ENCODE assay signal across 1 cellular context in the genomic region with DNA sequence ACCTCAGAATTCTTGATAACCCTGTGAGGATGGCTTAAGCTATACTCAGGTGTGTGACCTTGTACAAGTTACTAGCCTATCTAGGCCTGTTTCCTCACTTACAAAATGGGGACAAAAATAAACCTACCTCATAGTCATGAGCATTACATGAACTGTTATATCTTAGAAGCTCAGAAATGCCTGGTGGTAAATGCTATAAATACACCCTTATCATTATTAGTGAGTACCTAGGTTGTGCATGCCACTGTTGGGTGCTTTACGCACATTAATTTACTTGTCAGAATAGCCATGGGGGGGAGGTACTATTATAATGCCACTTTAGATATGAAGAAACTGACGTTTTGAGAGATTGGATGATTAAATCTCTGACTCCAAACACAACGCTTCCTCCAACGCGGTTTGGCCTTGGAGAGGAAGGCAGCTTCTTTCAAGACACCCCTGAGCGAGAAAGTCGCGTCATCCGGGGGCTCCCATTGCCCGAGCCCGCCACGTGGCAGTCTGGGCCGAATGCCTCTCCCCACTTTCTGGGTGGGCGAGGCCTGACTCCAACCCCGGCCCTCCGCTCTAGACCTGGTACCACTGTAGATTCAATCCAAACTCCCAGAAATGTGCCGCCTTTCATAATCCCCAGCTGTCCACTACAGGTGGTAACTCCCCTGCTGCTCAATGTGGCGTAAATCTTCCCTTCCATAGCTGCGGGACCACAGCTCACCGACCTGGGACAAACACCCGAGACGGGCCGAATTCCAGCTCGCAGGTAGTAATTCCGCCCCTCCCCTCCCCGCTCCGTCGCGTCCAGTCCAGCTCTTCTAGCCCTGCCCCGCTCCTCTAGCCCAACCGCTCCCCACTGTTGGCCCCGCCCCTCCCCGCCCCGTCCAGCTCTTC.
TF ChIP-seq lines count a peak whose summit lies in the region.

No MANE protein-coding gene starts in this region.

TF ChIP-seq in K562, 482 proteins besides CTCF, POLR2A, EP300 and RAD21 (continued from another document and continues in another):
- peak; percentile 59 for TF ChIP-seq CREB3 (tag; conservative IDR thresholded peaks at IDR 0.05; ENCODE audit: low read depth)
- peak; percentile 68 for TF ChIP-seq NBN (IDR thresholded peaks at IDR 0.05; ENCODE audit: low read depth)
- peak; percentile 63 for TF ChIP-seq KLF13 (tag; IDR thresholded peaks at IDR 0.05; ENCODE audit: borderline replicate concordance, low read depth)
- no peak for TF ChIP-seq ZNF436 (CRISPR knock-in tag; IDR thresholded peaks at IDR 0.05)
- no peak for TF ChIP-seq FOS (IDR thresholded peaks at IDR 0.05; ENCODE audit: extremely low read depth, insufficient read length)
- no peak for TF ChIP-seq ZNF133 (CRISPR knock-in tag; IDR thresholded peaks at IDR 0.05)
- 0 out of 2 replicates have a peak, but pooled peaks have one; percentile 1 for TF ChIP-seq ELF1 (tag; IDR thresholded peaks at IDR 0.05)
- peak; percentile 58; the same call in 1 of the 2 replicates for TF ChIP-seq SMAD4 (CRISPR knock-in tag; conservative IDR thresholded peaks at IDR 0.05)
- TF ChIP-seq TFAM (CRISPR knock-in tag; conservative IDR thresholded peaks at IDR 0.05) = no peak
- no peak for TF ChIP-seq NONO (IDR thresholded peaks at IDR 0.05; ENCODE audit: low read depth in 2 of 2, low read length in 1 of 2)
- no peak for TF ChIP-seq ARNT (IDR thresholded peaks at IDR 0.05)
- TF ChIP-seq ZBTB9 (CRISPR knock-in tag; IDR thresholded peaks at IDR 0.05) = peak; percentile 76
- no peak for TF ChIP-seq CHD4 (IDR thresholded peaks at IDR 0.05; ENCODE audit: insufficient read depth, insufficient replicate concordance, low read depth, low read length, poor library complexity, severe bottlenecking)
- TF ChIP-seq ARID1B (IDR thresholded peaks at IDR 0.05) = peak; percentile 42; the same call in 1 of the 2 replicates
- 0 out of 2 replicates have a peak, but pooled peaks have one; percentile 27 for TF ChIP-seq ZSCAN32 (CRISPR knock-in tag; IDR thresholded peaks at IDR 0.05)
- no peak for TF ChIP-seq ARHGAP35 (IDR thresholded peaks at IDR 0.05; ENCODE audit: partially characterized antibody)
- TF ChIP-seq ZNF41 (CRISPR knock-in tag; conservative IDR thresholded peaks at IDR 0.05) = no peak
- TF ChIP-seq ZNF445 (CRISPR knock-in tag; IDR thresholded peaks at IDR 0.05; ENCODE audit: low read depth) = no peak
- peak; percentile 63; the same call in 1 of the 2 replicates for TF ChIP-seq ZEB2 (IDR thresholded peaks at IDR 0.05)
- TF ChIP-seq POLR2G (IDR thresholded peaks at IDR 0.05; ENCODE audit: low read depth, low read length) = peak; percentile 67
- no peak for TF ChIP-seq BRD4 (IDR thresholded peaks at IDR 0.05)
- peak; percentile 11; the same call in 1 of the 2 replicates for TF ChIP-seq HMGXB4 (CRISPR knock-in tag; IDR thresholded peaks at IDR 0.05)
- TF ChIP-seq MLLT1 (IDR thresholded peaks at IDR 0.05) = peak in 1 of 2 experiments; percentile 5; a peak in 1 of 4 replicates
- TF ChIP-seq BRCA1 (IDR thresholded peaks at IDR 0.05) = no peak
- peak; percentile 35; the same call in 1 of the 2 replicates for TF ChIP-seq BRCA1 (CRISPR knock-in tag; IDR thresholded peaks at IDR 0.05)
- no peak for TF ChIP-seq STAG1 (CRISPR knock-in tag; IDR thresholded peaks at IDR 0.05; ENCODE audit: borderline replicate concordance)
- 0 out of 2 replicates have a peak, but pooled peaks have one; percentile 54 for TF ChIP-seq ZNF431 (CRISPR knock-in tag; IDR thresholded peaks at IDR 0.05)
- no peak for TF ChIP-seq BCL6 (CRISPR knock-in tag; IDR thresholded peaks at IDR 0.05)
- TF ChIP-seq NKRF (IDR thresholded peaks at IDR 0.05; ENCODE audit: borderline replicate concordance) = peak; percentile 80; the same call in 1 of the 2 replicates
- TF ChIP-seq ZNF232 (CRISPR knock-in tag; IDR thresholded peaks at IDR 0.05) = peak; percentile 79; the same call in 1 of the 2 replicates
- TF ChIP-seq PCBP1 (IDR thresholded peaks at IDR 0.05; ENCODE audit: low read depth, low read length, poor library complexity, severe bottlenecking) = peak; percentile 60
- TF ChIP-seq NCOA1 (IDR thresholded peaks at IDR 0.05; ENCODE audit: low read depth) = no peak
- TF ChIP-seq, protein P1, sequence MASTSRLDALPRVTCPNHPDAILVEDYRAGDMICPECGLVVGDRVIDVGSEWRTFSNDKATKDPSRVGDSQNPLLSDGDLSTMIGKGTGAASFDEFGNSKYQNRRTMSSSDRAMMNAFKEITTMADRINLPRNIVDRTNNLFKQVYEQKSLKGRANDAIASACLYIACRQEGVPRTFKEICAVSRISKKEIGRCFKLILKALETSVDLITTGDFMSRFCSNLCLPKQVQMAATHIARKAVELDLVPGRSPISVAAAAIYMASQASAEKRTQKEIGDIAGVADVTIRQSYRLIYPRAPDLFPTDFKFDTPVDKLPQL (IDR thresholded peaks at IDR 0.05; ENCODE audit: extremely low read depth, insufficient read length) = no peak
- no peak for TF ChIP-seq POU5F1 (IDR thresholded peaks at IDR 0.05; ENCODE audit: borderline replicate concordance, low read depth, low read length, partially characterized antibody)
- TF ChIP-seq SAP30 (IDR thresholded peaks at IDR 0.05; ENCODE audit: borderline replicate concordance, insufficient read depth, low read depth, low read length, poor library complexity, severe bottlenecking) = peak; percentile 62
- peak; percentile 42 for TF ChIP-seq TAF7 (tag; IDR thresholded peaks at IDR 0.05)
- TF ChIP-seq BCOR (IDR thresholded peaks at IDR 0.05) = 0 out of 2 replicates have a peak, but pooled peaks have one; percentile 7
- peak; percentile 29 for TF ChIP-seq PHF20 (IDR thresholded peaks at IDR 0.05; ENCODE audit: partially characterized antibody)
- no peak for TF ChIP-seq ZNF316 (IDR thresholded peaks at IDR 0.05)
- no peak for TF ChIP-seq E2F8 (IDR thresholded peaks at IDR 0.05; ENCODE audit: low read depth, partially characterized antibody)
- TF ChIP-seq BHLHE40 (IDR thresholded peaks at IDR 0.05; ENCODE audit: low read length) = 0 out of 2 replicates have a peak, but pooled peaks have one; percentile 15
- TF ChIP-seq ZBTB26 (CRISPR knock-in tag; IDR thresholded peaks at IDR 0.05) = no peak
- TF ChIP-seq, protein P2, sequence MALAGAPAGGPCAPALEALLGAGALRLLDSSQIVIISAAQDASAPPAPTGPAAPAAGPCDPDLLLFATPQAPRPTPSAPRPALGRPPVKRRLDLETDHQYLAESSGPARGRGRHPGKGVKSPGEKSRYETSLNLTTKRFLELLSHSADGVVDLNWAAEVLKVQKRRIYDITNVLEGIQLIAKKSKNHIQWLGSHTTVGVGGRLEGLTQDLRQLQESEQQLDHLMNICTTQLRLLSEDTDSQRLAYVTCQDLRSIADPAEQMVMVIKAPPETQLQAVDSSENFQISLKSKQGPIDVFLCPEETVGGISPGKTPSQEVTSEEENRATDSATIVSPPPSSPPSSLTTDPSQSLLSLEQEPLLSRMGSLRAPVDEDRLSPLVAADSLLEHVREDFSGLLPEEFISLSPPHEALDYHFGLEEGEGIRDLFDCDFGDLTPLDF (CRISPR knock-in tag; IDR thresholded peaks at IDR 0.05) = peak; percentile 63
- TF ChIP-seq, protein P3, sequence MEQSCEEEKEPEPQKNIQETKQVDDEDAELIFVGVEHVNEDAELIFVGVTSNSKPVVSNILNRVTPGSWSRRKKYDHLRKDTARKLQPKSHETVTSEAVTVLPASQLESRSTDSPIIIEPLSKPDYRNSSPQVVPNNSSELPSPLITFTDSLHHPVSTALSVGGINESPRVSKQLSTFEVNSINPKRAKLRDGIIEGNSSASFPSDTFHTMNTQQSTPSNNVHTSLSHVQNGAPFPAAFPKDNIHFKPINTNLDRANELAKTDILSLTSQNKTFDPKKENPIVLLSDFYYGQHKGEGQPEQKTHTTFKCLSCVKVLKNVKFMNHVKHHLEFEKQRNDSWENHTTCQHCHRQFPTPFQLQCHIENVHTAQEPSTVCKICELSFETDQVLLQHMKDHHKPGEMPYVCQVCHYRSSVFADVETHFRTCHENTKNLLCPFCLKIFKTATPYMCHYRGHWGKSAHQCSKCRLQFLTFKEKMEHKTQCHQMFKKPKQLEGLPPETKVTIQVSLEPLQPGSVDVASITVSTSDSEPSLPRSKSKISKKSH (CRISPR knock-in tag; IDR thresholded peaks at IDR 0.05) = no peak
- no peak for TF ChIP-seq ZNF75A (CRISPR knock-in tag; IDR thresholded peaks at IDR 0.05)
